ENCODE assay signal across 10 cellular contexts in genomic region chr19:40803857-40804782, GRCh38. TPM values are rescaled to one million over a fixed set of nuclear protein-coding genes. Genes with fewer than 3 reads are reported as not detected.
A peak's percentile ranks its signal among the peaks of the same experiment; 100 is the strongest.
DNase-seq lines count a peak whose midpoint lies in the region; ATAC-seq, FAIRE-seq and TF ChIP-seq lines count a peak whose summit lies in the region.
"Had no signal": no experiment of that assay in that cellular context is flagged by ENCODE, and none has a peak within 500 bp of the region (broad histone marks: within the 10 kb centered on the region; RNA-seq: fewer than 3 reads in every experiment).

No MANE protein-coding gene starts in this region.

- DNase-seq in HFFc6 (no peak), WERI-Rb-1 (peak; percentile 68), endodermal cell (peak; percentile 66), pancreas (peak in 5 of 6 donors; percentile 70 to 85 (median 74)), hepatic stellate cell (ENCODE audit: low spot score) (no peak), HCEC 1CT (no peak)

- H3K27me3 ChIP-seq in WERI-Rb-1 (ENCODE audit: insufficient read depth, low read depth, severe bottlenecking) (no peaks in the 10 kb centered on the region), endodermal cell (ENCODE audit: control insufficient read depth, insufficient read depth, low read length, poor library complexity, severe bottlenecking) (no peaks in the 10 kb centered on the region), pancreas (no peaks in the 10 kb centered on the region)

- H3K27ac ChIP-seq in WERI-Rb-1: peak overlapping the region; percentile 71
- no peak overlapping the region for H3K27ac ChIP-seq in endodermal cell (ENCODE audit: low read depth, low read length)
- peak overlapping the region; percentile 13 to 68 (median 44) for H3K27ac ChIP-seq in pancreas

- H3K9me3 Mint-ChIP-seq in HFFc6 (no peaks in the 10 kb centered on the region), endodermal cell (no peaks in the 10 kb centered on the region)

- no peak for FAIRE-seq in pancreas (lab: Jason Lieb, UNC)

- ATAC-seq in pancreas (peak in 3 of 4 donors; percentile 11 to 22 (median 18)), HG02840 (IDR thresholded peaks at IDR 0.05; ENCODE audit: low FRiP score, unreplicated experiment) (no peak), GM21576 (IDR thresholded peaks at IDR 0.05; ENCODE audit: unreplicated experiment) (no peak)

- TF ChIP-seq CTCF in HFFc6 (IDR thresholded peaks at IDR 0.05): no peak
- TF ChIP-seq CTCF in WERI-Rb-1 (IDR thresholded peaks at IDR 0.05; ENCODE audit: low read depth, low read length): no peak
- TF ChIP-seq CTCF in endodermal cell (conservative IDR thresholded peaks at IDR 0.05): no peak
- no peak for TF ChIP-seq CTCF in pancreas (IDR thresholded peaks at IDR 0.05)

- H3K4me1 Mint-ChIP-seq in HFFc6 (ENCODE audit: low read depth) (peaks cover 67% of the 10 kb centered on the region), endodermal cell (peaks cover 63% of the 10 kb centered on the region)

- peaks cover 21% of the 10 kb centered on the region for H3K36me3 Mint-ChIP-seq in HFFc6 (ENCODE audit: low read depth)
- H3K36me3 Mint-ChIP-seq in endodermal cell (ENCODE audit: low read depth): peaks cover 54% of the 10 kb centered on the region

- intact Hi-C loops in pancreas (cut with DNase I): no loop called here

- H3K27me3 Mint-ChIP-seq in HFFc6 (ENCODE audit: insufficient read depth): peaks cover 2% of the 10 kb centered on the region
- H3K27me3 Mint-ChIP-seq in endodermal cell (ENCODE audit: insufficient read depth): no peaks in the 10 kb centered on the region

- H3K27ac Mint-ChIP-seq in HFFc6: peak overlapping the region; percentile 69
- peak overlapping the region; percentile 57 for H3K27ac Mint-ChIP-seq in endodermal cell

- peaks cover 29% of the 10 kb centered on the region for H3K4me1 ChIP-seq in endodermal cell (ENCODE audit: control insufficient read depth, insufficient read depth, low read length)
- H3K4me1 ChIP-seq in pancreas: peaks cover 41 to 62% (median 49%) of the 10 kb centered on the region in 3 donors

- H3K4me3 ChIP-seq in WERI-Rb-1 (ENCODE audit: low read depth, low read length): no peak overlapping the region
- H3K4me3 ChIP-seq in endodermal cell (ENCODE audit: low read length): no peak overlapping the region
- no peak overlapping the region for H3K4me3 ChIP-seq in pancreas

- H3K9me3 ChIP-seq in WERI-Rb-1 (ENCODE audit: severe bottlenecking) (no peaks in the 10 kb centered on the region), endodermal cell (ENCODE audit: control insufficient read depth, low read length) (no peaks in the 10 kb centered on the region), pancreas (no peaks in the 10 kb centered on the region)

- WGBS in endodermal cell (ENCODE audit: insufficient coverage in 1 of 2, insufficient read length in 1 of 2), 2 experiments: 92 to 96% methylated on average over 4 to 6 of the region's 6 CpGs
- WGBS in pancreas, 2 donors: 49 to 58% methylated on average over 6 of the region's 6 CpGs

- H3K36me3 ChIP-seq in WERI-Rb-1 (peaks cover 87% of the 10 kb centered on the region), endodermal cell (ENCODE audit: control insufficient read depth, insufficient read depth, low read length) (peaks cover 85% of the 10 kb centered on the region), pancreas (no peaks in the 10 kb centered on the region)

- H3K4me3 Mint-ChIP-seq in HFFc6 (no peak overlapping the region), endodermal cell (no peak overlapping the region)

- no peak overlapping the region for H3K9ac ChIP-seq in endodermal cell (ENCODE audit: extremely low read depth, low read length, poor library complexity, severe bottlenecking)

RNA-seq across cellular contexts. Expression of gene EGLN2, which starts 5.1 kb away (rescaled TPM):
- total RNA-seq in HFFc6 (2021; fragmentation: NEBNext Ultra II Directional; extraction: Animal tissue kit (Norgen Biotek cat#: 25700)): 10 to 100 TPM; 56.0 to 72.0 (median 60.1) TPM
- total RNA-seq in endodermal cell (10 to 100 TPM; 87.4 to 99.8 TPM), pancreas (10 to 100 TPM; 22.3 to 45.6 (median 27.4) TPM)
- polyA plus RNA-seq in endodermal cell (2013, experiment 1 of 2): 58.5 TPM
- 55.2 TPM for polyA plus RNA-seq in endodermal cell (2013, experiment 2 of 2)
- polyA plus RNA-seq in pancreas: 10 to 100 TPM; 57.6 to 82.1 TPM

RNA-seq across cellular contexts. Expression of gene RAB4B, which starts 26.1 kb away (rescaled TPM):
- total RNA-seq in HFFc6 (2021; fragmentation: NEBNext Ultra II Directional; extraction: Animal tissue kit (Norgen Biotek cat#: 25700)): 10 to 100 TPM; 20.4 to 26.4 (median 22.0) TPM
- total RNA-seq in endodermal cell: 10 to 100 TPM; 29.2 to 34.1 TPM
- 30.7 TPM for polyA plus RNA-seq in endodermal cell (2013, experiment 1 of 2)
- 28.4 TPM for polyA plus RNA-seq in endodermal cell (2013, experiment 2 of 2)
- 10 to 100 TPM in 2 of 6 donors, 1 to 10 TPM in 4; 5.0 to 18.9 (median 9.1) TPM for total RNA-seq in pancreas
- 10 to 100 TPM; 34.3 to 45.8 TPM for polyA plus RNA-seq in pancreas

RNA-seq across cellular contexts. Expression of gene MIA, which starts 28.8 kb away (rescaled TPM):
- total RNA-seq in HFFc6 (2021; fragmentation: NEBNext Ultra II Directional; extraction: Animal tissue kit (Norgen Biotek cat#: 25700)): not detected
- total RNA-seq in endodermal cell (not detected), pancreas (1 to 10 TPM in 1 of 6 donors, under 1 TPM in 1, not detected in 4; 0.79 to 1.9 TPM)
- 3.2 TPM for polyA plus RNA-seq in endodermal cell (2013, experiment 1 of 2)
- polyA plus RNA-seq in endodermal cell (2013, experiment 2 of 2): 5.2 TPM
- polyA plus RNA-seq in pancreas: 1 to 10 TPM in 1 of 2 donors, under 1 TPM in 1; 0.94 to 2.2 TPM

RNA-seq across cellular contexts. Expression of gene CYP2A6, which starts 46.1 kb away (rescaled TPM):
- not detected for total RNA-seq in HFFc6 (2021; fragmentation: NEBNext Ultra II Directional; extraction: Animal tissue kit (Norgen Biotek cat#: 25700))
- total RNA-seq in endodermal cell (not detected), pancreas (under 1 TPM in 1 of 6 donors, not detected in 5; 0.66 TPM)
- polyA plus RNA-seq in endodermal cell (2013, experiment 1 of 2): not detected
- polyA plus RNA-seq in endodermal cell (2013, experiment 2 of 2): not detected
- polyA plus RNA-seq in pancreas: not detected
- total RNA-seq: pulmonary artery endothelial cell, RPMI7951 had no signal

RNA-seq across cellular contexts. Expression of gene SNRPA, which starts 53.1 kb away (rescaled TPM):
- 100 to 1,000 TPM in 4 of 6 experiments, 10 to 100 TPM in 2; 87.8 to 120 (median 104) TPM for total RNA-seq in HFFc6 (2021; fragmentation: NEBNext Ultra II Directional; extraction: Animal tissue kit (Norgen Biotek cat#: 25700))
- total RNA-seq in endodermal cell (100 to 1,000 TPM; 160 to 199 TPM), pancreas (10 to 100 TPM; 18.9 to 33.0 (median 23.7) TPM)
- polyA plus RNA-seq in endodermal cell (2013, experiment 1 of 2): 206 TPM
- polyA plus RNA-seq in endodermal cell (2013, experiment 2 of 2): 196 TPM
- polyA plus RNA-seq in pancreas: 10 to 100 TPM; 28.0 to 32.0 TPM

Comparison
In these comparisons a context has a peak if more than half of its experiments do, and no peak if none do; other contexts are left out.
1. DNase-seq: peak in WERI-Rb-1 (single experiment), endodermal cell (single experiment) and pancreas (5 of 6); none in HFFc6 (single experiment), hepatic stellate cell (single experiment) and HCEC 1CT (single experiment).
2. ATAC-seq: peak in pancreas (3 of 4); none in HG02840 (single experiment) and GM21576 (single experiment).